ENCODE assay signal across 16 cellular contexts in the genomic region with DNA sequence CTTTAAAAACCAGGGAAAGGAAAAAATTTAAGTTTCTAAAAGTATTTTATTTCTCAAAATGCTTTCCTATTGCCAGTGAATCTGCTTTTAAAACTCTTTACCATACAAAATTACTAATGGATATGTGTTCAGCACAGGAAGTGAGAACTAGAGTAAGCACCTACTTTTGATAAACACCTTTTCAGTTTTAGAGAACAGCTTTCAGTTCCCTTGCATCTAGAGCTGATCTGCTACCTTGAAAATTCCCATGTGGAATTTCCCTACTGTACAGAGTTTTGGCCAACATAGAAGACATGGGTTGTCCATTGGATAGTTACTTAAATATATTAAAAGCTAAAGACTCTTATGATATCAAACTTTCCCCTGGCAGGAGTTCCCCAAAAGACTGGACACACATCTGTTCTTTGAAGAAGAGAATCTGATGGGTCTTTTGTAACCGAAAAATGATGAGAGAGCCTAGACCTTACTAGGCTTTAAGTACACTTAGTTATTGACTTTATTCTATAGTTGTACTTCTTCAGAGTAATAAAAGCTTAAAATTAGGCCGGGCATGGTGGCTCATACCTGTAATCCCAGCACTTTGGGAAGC.
"Had no signal": no experiment of that assay in that cellular context is flagged by ENCODE, and none has a peak within 500 bp of the region (broad histone marks: within the 10 kb centered on the region; RNA-seq: fewer than 3 reads in every experiment).

No MANE protein-coding gene starts in this region.

- DNase-seq: activated B cell treated with CpG ODN at 0.5 μM for 24 hours; activated CD4-positive, alpha-beta T cell treated with anti-CD3 and anti-CD28 coated beads, Interleukin-2, amount 10 ng/mL, durations not matched to agents 24 days and 14 days; activated naive CD4-positive, alpha-beta T cell; activated naive CD8-positive, alpha-beta T cell treated with anti-CD3 and anti-CD28 coated beads, Interleukin-2, amount 50 U/mL, for 24 hours; esophagus squamous epithelium; foreskin fibroblast; glutamatergic neuron; lower lobe of right lung; posterior cingulate gyrus; tibial artery had no signal

- H3K4me1 Mint-ChIP-seq: activated B cell treated with CpG ODN at 0.5 μM for 24 hours; activated CD4-positive, alpha-beta T cell treated with anti-CD3 and anti-CD28 coated beads, Interleukin-2, amount 10 ng/mL, durations not matched to agents 24 days and 14 days; activated naive CD8-positive, alpha-beta T cell treated with anti-CD3 and anti-CD28 coated beads, Interleukin-2, amount 50 U/mL, for 24 hours; mesothelial cell of epicardium had no signal

- H3K36me3 ChIP-seq: esophagus squamous epithelium, lower lobe of right lung, right atrium auricular region, tibial artery, vagina had no signal

- H3K27me3 ChIP-seq: esophagus squamous epithelium, right atrium auricular region, tibial artery, vagina had no signal

- ATAC-seq: activated naive CD8-positive, alpha-beta T cell treated with anti-CD3 and anti-CD28 coated beads, Interleukin-2, amount 50 U/mL, for 24 hours; lower lobe of right lung had no signal

- H3K4me1 ChIP-seq: esophagus squamous epithelium, lower lobe of right lung, right atrium auricular region, tibial artery, vagina had no signal

- H3K27me3 Mint-ChIP-seq: activated B cell treated with CpG ODN at 0.5 μM for 24 hours; activated CD4-positive, alpha-beta T cell treated with anti-CD3 and anti-CD28 coated beads, Interleukin-2, amount 10 ng/mL, durations not matched to agents 24 days and 14 days; activated naive CD8-positive, alpha-beta T cell treated with anti-CD3 and anti-CD28 coated beads, Interleukin-2, amount 50 U/mL, for 24 hours had no signal

- H3K27ac ChIP-seq: esophagus squamous epithelium, lower lobe of right lung, right atrium auricular region, tibial artery, vagina had no signal

- FAIRE-seq: astrocyte had no signal

- H3K36me3 Mint-ChIP-seq: mesothelial cell of epicardium had no signal

- H3K9me3 ChIP-seq: esophagus squamous epithelium, lower lobe of right lung, right atrium auricular region, tibial artery, vagina had no signal

- H3K4me3 Mint-ChIP-seq: activated B cell treated with CpG ODN at 0.5 μM for 24 hours; activated CD4-positive, alpha-beta T cell treated with anti-CD3 and anti-CD28 coated beads, Interleukin-2, amount 10 ng/mL, durations not matched to agents 24 days and 14 days; activated naive CD8-positive, alpha-beta T cell treated with anti-CD3 and anti-CD28 coated beads, Interleukin-2, amount 50 U/mL, for 24 hours; activated T-helper 1 cell treated with anti-CD3 and anti-CD28 coated beads, Interleukin-12 subunit alpha, Interleukin-12 subunit beta, Interleukin-2, Interleukin-4 antibody, amounts not matched to agents 30 ng/mL and 10 ng/mL and 1 ng/mL, durations not matched to agents 14 hours and 24 hours and 36 hours; mesothelial cell of epicardium had no signal

- H3K27ac Mint-ChIP-seq: activated B cell treated with CpG ODN at 0.5 μM for 24 hours; activated CD4-positive, alpha-beta T cell treated with anti-CD3 and anti-CD28 coated beads, Interleukin-2, amount 10 ng/mL, durations not matched to agents 24 days and 14 days; activated naive CD8-positive, alpha-beta T cell treated with anti-CD3 and anti-CD28 coated beads, Interleukin-2, amount 50 U/mL, for 24 hours; activated T-helper 1 cell treated with anti-CD3 and anti-CD28 coated beads, Interleukin-12 subunit alpha, Interleukin-12 subunit beta, Interleukin-2, Interleukin-4 antibody, amounts not matched to agents 30 ng/mL and 10 ng/mL and 1 ng/mL, durations not matched to agents 14 hours and 24 hours and 36 hours; mesothelial cell of epicardium had no signal

- H3K4me3 ChIP-seq: esophagus squamous epithelium, lower lobe of right lung, right atrium auricular region, smooth muscle cell, tibial artery, vagina had no signal
